Comparison of ENCODE assay signal across 8 cellular contexts in the genomic region with DNA sequence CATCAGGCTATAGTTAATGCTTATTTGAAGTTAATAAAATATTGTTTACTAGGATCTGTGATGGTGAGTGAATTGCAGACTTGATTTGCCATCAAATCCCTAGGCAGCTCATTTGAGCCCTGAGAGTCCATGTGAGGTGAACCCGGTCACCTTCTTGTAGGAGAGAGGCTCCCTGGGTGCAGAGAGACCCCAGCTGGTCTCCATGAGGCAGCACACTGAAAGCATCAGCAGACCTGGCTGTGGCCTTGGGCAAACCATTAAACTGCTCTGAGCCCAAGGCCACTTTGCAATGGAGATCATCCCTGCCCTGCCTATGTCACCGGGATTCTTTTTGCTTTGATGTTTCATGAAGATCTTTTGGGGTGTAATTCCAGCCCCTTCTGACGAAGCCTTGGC.
DNase-seq lines count a peak whose midpoint lies in the region; ATAC-seq, FAIRE-seq and TF ChIP-seq lines count a peak whose summit lies in the region.

No MANE protein-coding gene starts in this region.

- H3K4me3 ChIP-seq in fibroblast of pulmonary artery (replicated peaks; ENCODE audit: low read depth, low read length) (no peak overlapping the region), thymus (ENCODE audit: low read length) (no peak overlapping the region)

- no peaks in the 10 kb centered on the region for H3K9me3 Mint-ChIP-seq in activated naive CD4-positive, alpha-beta T cell treated with anti-CD3 and anti-CD28 coated beads for 36 hours

- WGBS in thymus = 86% methylated on average over 3 of the region's 3 CpGs

- no peaks in the 10 kb centered on the region for H3K27me3 Mint-ChIP-seq in activated naive CD4-positive, alpha-beta T cell treated with anti-CD3 and anti-CD28 coated beads for 36 hours (ENCODE audit: low read depth)

- no peak for FAIRE-seq in H54 (lab: Jason Lieb, UNC)

- in situ Hi-C loops in SK-MEL-5 (cut with HindIII; ENCODE audit: low pct_unique_long_range_greater_than_20kb, low sequenced_read_pairs) = loop anchor here (25.0 kb wide), 1 partner anchor 148 kb away; no protein-coding TSS in a partner anchor
- in situ Hi-C loops in GM13976 (cut with MboI; ENCODE audit: low sequenced_read_pairs, unreplicated experiment) = loop anchor here (25.0 kb wide), 1 partner anchor 173 kb away; no protein-coding TSS in a partner anchor

- H3K36me3 Mint-ChIP-seq in activated naive CD4-positive, alpha-beta T cell treated with anti-CD3 and anti-CD28 coated beads for 36 hours (ENCODE audit: low read depth) = peaks cover 13% of the 10 kb centered on the region

- H3K9me3 ChIP-seq in thymus (ENCODE audit: control insufficient read depth) = no peaks in the 10 kb centered on the region

- TF ChIP-seq CTCF in fibroblast of pulmonary artery (IDR thresholded peaks at IDR 0.05; ENCODE audit: low read length, missing control alignments) (no peak), GM13976 (IDR thresholded peaks at IDR 0.05; ENCODE audit: borderline replicate concordance, control extremely low read depth, extremely low read depth, insufficient read depth, missing control alignments) (no peak)

- peak; percentile 47 for DNase-seq in activated naive CD4-positive, alpha-beta T cell treated with anti-CD3 and anti-CD28 coated beads for 36 hours
- DNase-seq in activated naive CD4-positive, alpha-beta T cell (lab: John Stamatoyannopoulos, UW) = no peak
- DNase-seq in SK-MEL-5 (ENCODE audit: low read depth, low spot score) (peak; percentile 42), fibroblast of pulmonary artery (ENCODE audit: low read depth) (peak; percentile 40), H54 (ENCODE audit: insufficient read length, low spot score) (no peak), GM13976 (ENCODE audit: low spot score) (no peak)

- CTCF ChIA-PET in activated naive CD4-positive, alpha-beta T cell treated with anti-CD3 and anti-CD28 coated beads for 36 hours (lab: Charles Lee) = interaction anchor here (0.7 to 3.7 kb wide), 29 partner anchors 8 to 191 kb away, joined by 3 to 37 read pairs (median 6); a partner anchor contains a TSS

- peak overlapping the region; percentile 61 for H3K27ac ChIP-seq in thymus (ENCODE audit: low read depth)

- TF ChIP-seq POLR2A in H54 (IDR thresholded peaks at IDR 0.05; ENCODE audit: low read depth, low read length) = no peak

- peak overlapping the region; percentile 56 for H3K27ac Mint-ChIP-seq in activated naive CD4-positive, alpha-beta T cell treated with anti-CD3 and anti-CD28 coated beads for 36 hours

- H3K36me3 ChIP-seq in thymus (ENCODE audit: control insufficient read depth, insufficient read depth) = peaks cover 24% of the 10 kb centered on the region

- no peaks in the 10 kb centered on the region for H3K27me3 ChIP-seq in thymus (ENCODE audit: control insufficient read depth, insufficient read depth)

- peaks cover 19% of the 10 kb centered on the region for H3K4me1 ChIP-seq in thymus (ENCODE audit: control insufficient read depth, insufficient read depth, low read length)

- intact Hi-C loops in activated naive CD4-positive, alpha-beta T cell treated with anti-CD3 and anti-CD28 coated beads for 36 hours (cut with micrococcal nuclease) = loop anchor here (5.0 kb wide), 1 partner anchor 38 kb away; no protein-coding TSS in a partner anchor

- no peak for ATAC-seq in HG03280 (IDR thresholded peaks at IDR 0.05; ENCODE audit: unreplicated experiment)

- H3K4me3 Mint-ChIP-seq in activated naive CD4-positive, alpha-beta T cell treated with anti-CD3 and anti-CD28 coated beads for 36 hours = no peak overlapping the region

- peaks cover 19% of the 10 kb centered on the region for H3K4me1 Mint-ChIP-seq in activated naive CD4-positive, alpha-beta T cell treated with anti-CD3 and anti-CD28 coated beads for 36 hours (ENCODE audit: low read depth)

Comparison
In these comparisons a context has a peak if more than half of its experiments do, and no peak if none do; other contexts are left out.
1. DNase-seq: peak in activated naive CD4-positive, alpha-beta T cell treated with anti-CD3 and anti-CD28 coated beads for 36 hours (single experiment), SK-MEL-5 (single experiment) and fibroblast of pulmonary artery (single experiment); none in activated naive CD4-positive, alpha-beta T cell (0 of 4), H54 (single experiment) and GM13976 (single experiment).